Comparison of ENCODE assay signal across 1 cellular context in the genomic region with DNA sequence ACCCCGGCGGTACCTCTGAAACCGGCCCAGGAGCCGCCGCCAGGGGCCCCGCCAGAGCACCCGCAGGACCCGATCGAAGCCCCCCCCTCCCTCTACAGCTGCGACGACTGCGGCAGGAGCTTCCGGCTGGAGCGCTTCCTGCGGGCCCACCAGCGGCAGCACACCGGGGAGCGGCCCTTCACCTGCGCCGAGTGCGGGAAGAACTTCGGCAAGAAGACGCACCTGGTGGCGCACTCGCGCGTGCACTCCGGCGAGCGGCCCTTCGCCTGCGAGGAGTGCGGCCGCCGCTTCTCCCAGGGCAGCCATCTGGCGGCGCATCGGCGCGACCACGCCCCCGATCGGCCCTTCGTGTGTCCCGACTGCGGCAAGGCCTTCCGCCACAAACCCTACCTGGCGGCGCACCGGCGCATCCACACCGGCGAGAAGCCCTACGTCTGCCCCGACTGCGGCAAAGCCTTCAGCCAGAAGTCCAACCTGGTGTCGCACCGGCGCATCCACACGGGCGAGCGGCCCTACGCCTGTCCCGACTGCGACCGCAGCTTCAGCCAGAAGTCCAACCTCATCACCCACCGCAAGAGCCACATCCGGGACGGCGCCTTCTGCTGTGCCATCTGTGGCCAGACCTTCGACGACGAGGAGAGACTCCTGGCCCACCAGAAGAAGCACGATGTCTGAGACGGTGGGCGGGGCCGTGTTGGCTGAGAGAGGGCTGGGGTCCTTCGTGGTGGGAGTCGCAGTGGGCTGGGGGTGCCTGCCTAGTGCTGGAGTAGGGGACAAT.
TF ChIP-seq lines count a peak whose summit lies in the region.

No MANE protein-coding gene starts in this region.

TF ChIP-seq in HepG2, 621 proteins besides CTCF, POLR2A, EP300 and RAD21:
- TF ChIP-seq, protein P1, sequence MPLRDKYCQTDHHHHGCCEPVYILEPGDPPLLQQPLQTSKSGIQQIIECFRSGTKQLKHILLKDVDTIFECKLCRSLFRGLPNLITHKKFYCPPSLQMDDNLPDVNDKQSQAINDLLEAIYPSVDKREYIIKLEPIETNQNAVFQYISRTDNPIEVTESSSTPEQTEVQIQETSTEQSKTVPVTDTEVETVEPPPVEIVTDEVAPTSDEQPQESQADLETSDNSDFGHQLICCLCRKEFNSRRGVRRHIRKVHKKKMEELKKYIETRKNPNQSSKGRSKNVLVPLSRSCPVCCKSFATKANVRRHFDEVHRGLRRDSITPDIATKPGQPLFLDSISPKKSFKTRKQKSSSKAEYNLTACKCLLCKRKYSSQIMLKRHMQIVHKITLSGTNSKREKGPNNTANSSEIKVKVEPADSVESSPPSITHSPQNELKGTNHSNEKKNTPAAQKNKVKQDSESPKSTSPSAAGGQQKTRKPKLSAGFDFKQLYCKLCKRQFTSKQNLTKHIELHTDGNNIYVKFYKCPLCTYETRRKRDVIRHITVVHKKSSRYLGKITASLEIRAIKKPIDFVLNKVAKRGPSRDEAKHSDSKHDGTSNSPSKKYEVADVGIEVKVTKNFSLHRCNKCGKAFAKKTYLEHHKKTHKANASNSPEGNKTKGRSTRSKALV (CRISPR knock-in tag; IDR thresholded peaks at IDR 0.05): no peak
- TF ChIP-seq TOE1 (CRISPR knock-in tag; IDR thresholded peaks at IDR 0.05) (no peak), ZBTB38 (CRISPR knock-in tag; IDR thresholded peaks at IDR 0.05) (0 out of 2 replicates have a peak, but pooled peaks have one; percentile 51), AHR (CRISPR knock-in tag; IDR thresholded peaks at IDR 0.05) (no peak), HOXA3 (CRISPR knock-in tag; IDR thresholded peaks at IDR 0.05) (peak; percentile 34; the same call in 1 of the 2 replicates), ZBTB1 (CRISPR knock-in tag; IDR thresholded peaks at IDR 0.05; ENCODE audit: borderline replicate concordance) (no peak), ETV6 (CRISPR knock-in tag; conservative IDR thresholded peaks at IDR 0.05) (no peak), HNRNPUL1 (IDR thresholded peaks at IDR 0.05; ENCODE audit: low read depth, low read length) (no peak), ZC3H13 (CRISPR knock-in tag; IDR thresholded peaks at IDR 0.05) (peak; percentile 87; the same call in 1 of the 2 replicates), ZSCAN9 (CRISPR knock-in tag; IDR thresholded peaks at IDR 0.05; ENCODE audit: borderline replicate concordance) (no peak), SOX6 (IDR thresholded peaks at IDR 0.05) (no peak), SOX6 (CRISPR knock-in tag; IDR thresholded peaks at IDR 0.05) (no peak), ZNF331 (CRISPR knock-in tag; IDR thresholded peaks at IDR 0.05) (no peak), RBFOX2 (IDR thresholded peaks at IDR 0.05; ENCODE audit: low read depth, low read length) (peak; percentile 66), ASH2L (IDR thresholded peaks at IDR 0.05; ENCODE audit: insufficient read length, low read depth, low read length) (no peak), RAD51 (IDR thresholded peaks at IDR 0.05; ENCODE audit: borderline replicate concordance) (no peak), POGZ (CRISPR knock-in tag; IDR thresholded peaks at IDR 0.05) (no peak), ZNF770 (CRISPR knock-in tag; IDR thresholded peaks at IDR 0.05) (no peak), ZNF777 (CRISPR knock-in tag; IDR thresholded peaks at IDR 0.05) (no peak), PHF5A (CRISPR knock-in tag; IDR thresholded peaks at IDR 0.05; ENCODE audit: low read depth, unreplicated experiment) (no peak), ZNF383 (CRISPR knock-in tag; IDR thresholded peaks at IDR 0.05; ENCODE audit: borderline replicate concordance) (no peak), MLLT10 (CRISPR knock-in tag; IDR thresholded peaks at IDR 0.05) (no peak), PHF20 (CRISPR knock-in tag; IDR thresholded peaks at IDR 0.05) (no peak), AGO2 (optimal IDR thresholded peaks at IDR 0.05; ENCODE audit: low read depth, low read length) (peak; percentile 88), JUN (CRISPR knock-in tag; IDR thresholded peaks at IDR 0.05) (no peak), CENPT (CRISPR knock-in tag; IDR thresholded peaks at IDR 0.05; ENCODE audit: low read depth) (0 out of 2 replicates have a peak, but pooled peaks have one; percentile 26), ZMYM2 (CRISPR knock-in tag; IDR thresholded peaks at IDR 0.05) (no peak), TP53 (CRISPR knock-in tag; conservative IDR thresholded peaks at IDR 0.05) (no peak)
- TF ChIP-seq, protein P2, sequence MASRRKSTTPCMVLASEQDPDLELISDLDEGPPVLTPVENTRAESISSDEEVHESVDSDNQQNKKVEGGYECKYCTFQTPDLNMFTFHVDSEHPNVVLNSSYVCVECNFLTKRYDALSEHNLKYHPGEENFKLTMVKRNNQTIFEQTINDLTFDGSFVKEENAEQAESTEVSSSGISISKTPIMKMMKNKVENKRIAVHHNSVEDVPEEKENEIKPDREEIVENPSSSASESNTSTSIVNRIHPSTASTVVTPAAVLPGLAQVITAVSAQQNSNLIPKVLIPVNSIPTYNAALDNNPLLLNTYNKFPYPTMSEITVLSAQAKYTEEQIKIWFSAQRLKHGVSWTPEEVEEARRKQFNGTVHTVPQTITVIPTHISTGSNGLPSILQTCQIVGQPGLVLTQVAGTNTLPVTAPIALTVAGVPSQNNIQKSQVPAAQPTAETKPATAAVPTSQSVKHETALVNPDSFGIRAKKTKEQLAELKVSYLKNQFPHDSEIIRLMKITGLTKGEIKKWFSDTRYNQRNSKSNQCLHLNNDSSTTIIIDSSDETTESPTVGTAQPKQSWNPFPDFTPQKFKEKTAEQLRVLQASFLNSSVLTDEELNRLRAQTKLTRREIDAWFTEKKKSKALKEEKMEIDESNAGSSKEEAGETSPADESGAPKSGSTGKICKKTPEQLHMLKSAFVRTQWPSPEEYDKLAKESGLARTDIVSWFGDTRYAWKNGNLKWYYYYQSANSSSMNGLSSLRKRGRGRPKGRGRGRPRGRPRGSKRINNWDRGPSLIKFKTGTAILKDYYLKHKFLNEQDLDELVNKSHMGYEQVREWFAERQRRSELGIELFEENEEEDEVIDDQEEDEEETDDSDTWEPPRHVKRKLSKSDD (CRISPR knock-in tag; IDR thresholded peaks at IDR 0.05; ENCODE audit: low read depth): peak; percentile 63; the same call in 1 of the 2 replicates
- TF ChIP-seq, protein P3, sequence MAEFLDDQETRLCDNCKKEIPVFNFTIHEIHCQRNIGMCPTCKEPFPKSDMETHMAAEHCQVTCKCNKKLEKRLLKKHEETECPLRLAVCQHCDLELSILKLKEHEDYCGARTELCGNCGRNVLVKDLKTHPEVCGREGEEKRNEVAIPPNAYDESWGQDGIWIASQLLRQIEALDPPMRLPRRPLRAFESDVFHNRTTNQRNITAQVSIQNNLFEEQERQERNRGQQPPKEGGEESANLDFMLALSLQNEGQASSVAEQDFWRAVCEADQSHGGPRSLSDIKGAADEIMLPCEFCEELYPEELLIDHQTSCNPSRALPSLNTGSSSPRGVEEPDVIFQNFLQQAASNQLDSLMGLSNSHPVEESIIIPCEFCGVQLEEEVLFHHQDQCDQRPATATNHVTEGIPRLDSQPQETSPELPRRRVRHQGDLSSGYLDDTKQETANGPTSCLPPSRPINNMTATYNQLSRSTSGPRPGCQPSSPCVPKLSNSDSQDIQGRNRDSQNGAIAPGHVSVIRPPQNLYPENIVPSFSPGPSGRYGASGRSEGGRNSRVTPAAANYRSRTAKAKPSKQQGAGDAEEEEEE (CRISPR knock-in tag; IDR thresholded peaks at IDR 0.05; ENCODE audit: borderline replicate concordance): no peak
- TF ChIP-seq, protein P4, sequence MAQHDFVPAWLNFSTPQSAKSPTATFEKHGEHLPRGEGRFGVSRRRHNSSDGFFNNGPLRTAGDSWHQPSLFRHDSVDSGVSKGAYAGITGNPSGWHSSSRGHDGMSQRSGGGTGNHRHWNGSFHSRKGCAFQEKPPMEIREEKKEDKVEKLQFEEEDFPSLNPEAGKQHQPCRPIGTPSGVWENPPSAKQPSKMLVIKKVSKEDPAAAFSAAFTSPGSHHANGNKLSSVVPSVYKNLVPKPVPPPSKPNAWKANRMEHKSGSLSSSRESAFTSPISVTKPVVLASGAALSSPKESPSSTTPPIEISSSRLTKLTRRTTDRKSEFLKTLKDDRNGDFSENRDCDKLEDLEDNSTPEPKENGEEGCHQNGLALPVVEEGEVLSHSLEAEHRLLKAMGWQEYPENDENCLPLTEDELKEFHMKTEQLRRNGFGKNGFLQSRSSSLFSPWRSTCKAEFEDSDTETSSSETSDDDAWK (CRISPR knock-in tag; IDR thresholded peaks at IDR 0.05): no peak
